In the genomic region with DNA sequence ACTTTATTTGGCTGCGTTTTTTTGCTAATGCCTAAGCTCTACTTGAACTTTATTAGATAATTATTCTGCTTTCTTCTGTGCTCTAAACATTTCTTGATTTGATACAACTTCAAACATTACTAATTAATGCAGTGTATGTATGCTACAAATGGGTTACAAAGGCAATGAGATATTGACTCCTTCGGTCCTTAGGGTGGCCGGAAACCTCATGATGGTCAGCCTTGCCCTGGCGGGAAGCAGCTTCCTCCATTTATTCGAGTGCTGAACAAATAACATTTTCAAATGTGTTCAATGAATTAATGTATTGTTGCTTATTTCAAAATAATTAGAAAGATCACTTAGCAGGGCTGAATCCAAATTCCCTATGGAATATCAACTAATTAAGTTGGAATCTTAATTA, we compare ENCODE assay signal across 1 cellular context.
TF ChIP-seq lines count a peak whose summit lies in the region.

No MANE protein-coding gene starts in this region.

TF ChIP-seq in K562, 482 proteins besides CTCF, POLR2A, EP300 and RAD21:
- TF ChIP-seq BCOR (IDR thresholded peaks at IDR 0.05) (no peak), NCOA1 (IDR thresholded peaks at IDR 0.05; ENCODE audit: low read depth) (no peak), POLR3G (IDR thresholded peaks at IDR 0.05; ENCODE audit: extremely low read depth, insufficient read length, insufficient replicate concordance) (no peak), KDM2B (CRISPR knock-in tag; IDR thresholded peaks at IDR 0.05) (no peak)
